In genomic region chr2:215358312-215358845, GRCh38 we compare ENCODE assay signal across 20 cellular contexts.
"Had no signal": no experiment of that assay in that cellular context is flagged by ENCODE, and none has a peak within 500 bp of the region (broad histone marks: within the 10 kb centered on the region; RNA-seq: fewer than 3 reads in every experiment).

No MANE protein-coding gene starts in this region.

- ATAC-seq: activated CD4-positive, CD25-positive, alpha-beta regulatory T cell treated with anti-CD3 and anti-CD28 coated beads, Interleukin-2, amount 50 U/mL, for 24 hours; activated CD8-positive, alpha-beta T cell treated with anti-CD3 and anti-CD28 coated beads, Interleukin-2, amount 10 ng/mL, durations not matched to agents 7 days and 5 days; activated T-cell treated with anti-CD3 and anti-CD28 coated beads, Interleukin-2, amount 50 U/mL, for 4 hours; mucosa of descending colon; sciatic nerve; stimulated activated naive CD8-positive, alpha-beta T cell treated with anti-CD3 and anti-CD28 coated beads, Interleukin-15, Interleukin-2, amounts not matched to agents 100 U/mL and 50 U/mL, for 24 hours had no signal

- H3K9ac ChIP-seq: neural progenitor cell had no signal

- H3K9me3 Mint-ChIP-seq: activated CD4-positive, alpha-beta T cell treated with anti-CD3 and anti-CD28 coated beads, Interleukin-2, amount 10 ng/mL, durations not matched to agents 7 days and 5 days; activated naive CD4-positive, alpha-beta T cell treated with anti-CD3 and anti-CD28 coated beads for 36 hours; activated T-cell treated with anti-CD3 and anti-CD28 coated beads, Interleukin-2, amount 50 U/mL, for 4 hours; dendritic cell treated with granulocyte-macrophage colony-stimulating factor and Interleukin-4, amounts not matched to agents 40 ng/mL and 50 ng/mL, for 4 days; naive B cell; neural progenitor cell had no signal

- H3K4me1 Mint-ChIP-seq: activated CD4-positive, alpha-beta T cell treated with anti-CD3 and anti-CD28 coated beads, Interleukin-2, amount 10 ng/mL, durations not matched to agents 7 days and 5 days; neural progenitor cell had no signal

- H3K27ac Mint-ChIP-seq: activated CD4-positive, alpha-beta T cell treated with anti-CD3 and anti-CD28 coated beads, Interleukin-2, amount 10 ng/mL, durations not matched to agents 7 days and 5 days; activated CD8-positive, alpha-beta T cell treated with anti-CD3 and anti-CD28 coated beads, Interleukin-2, amount 10 ng/mL, durations not matched to agents 7 days and 5 days; activated naive CD4-positive, alpha-beta T cell treated with anti-CD3 and anti-CD28 coated beads for 36 hours; dendritic cell treated with granulocyte-macrophage colony-stimulating factor and Interleukin-4, amounts not matched to agents 40 ng/mL and 50 ng/mL, for 4 days; naive B cell; neural progenitor cell had no signal

- H3K4me3 Mint-ChIP-seq: activated CD4-positive, alpha-beta T cell treated with anti-CD3 and anti-CD28 coated beads, Interleukin-2, amount 10 ng/mL, durations not matched to agents 7 days and 5 days; activated CD8-positive, alpha-beta T cell treated with anti-CD3 and anti-CD28 coated beads, Interleukin-2, amount 10 ng/mL, durations not matched to agents 7 days and 5 days; activated naive CD4-positive, alpha-beta T cell treated with anti-CD3 and anti-CD28 coated beads for 36 hours; activated T-cell treated with anti-CD3 and anti-CD28 coated beads, Interleukin-2, amount 50 U/mL, for 4 hours; dendritic cell treated with granulocyte-macrophage colony-stimulating factor and Interleukin-4, amounts not matched to agents 40 ng/mL and 50 ng/mL, for 4 days; naive B cell; neural progenitor cell had no signal

- H3K9me3 ChIP-seq: heart left ventricle, left ventricle myocardium inferior, mucosa of descending colon, ovary, tibial artery had no signal

- DNase-seq: activated CD4-positive, alpha-beta T cell treated with anti-CD3 and anti-CD28 coated beads, Interleukin-2, amount 10 ng/mL, durations not matched to agents 7 days and 5 days; activated CD8-positive, alpha-beta T cell treated with anti-CD3 and anti-CD28 coated beads, Interleukin-2, amount 10 ng/mL, durations not matched to agents 7 days and 5 days; activated naive CD4-positive, alpha-beta T cell treated with anti-CD3 and anti-CD28 coated beads for 36 hours; activated T-cell treated with anti-CD3 and anti-CD28 coated beads, Interleukin-2, amount 50 U/mL, for 4 hours; anterior cingulate cortex; effector CD8-positive, alpha-beta T cell; heart left ventricle; left ventricle myocardium inferior; mucosa of descending colon; naive B cell; ovary; stimulated activated CD8-positive, alpha-beta memory T cell treated with anti-CD3 and anti-CD28 coated beads, Interleukin-4, amount 100 ng/mL, for 48 hours; stimulated activated naive CD8-positive, alpha-beta T cell treated with anti-CD3 and anti-CD28 coated beads, Interleukin-15, Interleukin-2, amounts not matched to agents 100 U/mL and 50 U/mL, for 24 hours; substantia nigra; T1000; tibial artery had no signal

- H3K4me2 ChIP-seq: neural progenitor cell had no signal

- H3K27ac ChIP-seq: heart left ventricle, left ventricle myocardium inferior, neural progenitor cell, ovary, tibial artery had no signal

- H3K27me3 ChIP-seq: heart left ventricle, neural progenitor cell, ovary, tibial artery had no signal

- H2AFZ ChIP-seq: neural progenitor cell had no signal

- H3K27me3 Mint-ChIP-seq: activated CD4-positive, alpha-beta T cell treated with anti-CD3 and anti-CD28 coated beads, Interleukin-2, amount 10 ng/mL, durations not matched to agents 7 days and 5 days; dendritic cell treated with granulocyte-macrophage colony-stimulating factor and Interleukin-4, amounts not matched to agents 40 ng/mL and 50 ng/mL, for 4 days; naive B cell had no signal

- H3K4me3 ChIP-seq: heart left ventricle, left ventricle myocardium inferior, mucosa of descending colon, neural progenitor cell, ovary, tibial artery had no signal

- H3K4me1 ChIP-seq: left ventricle myocardium inferior, neural progenitor cell, tibial artery had no signal

- H3K36me3 ChIP-seq: neural progenitor cell, ovary had no signal
